In the genomic region with DNA sequence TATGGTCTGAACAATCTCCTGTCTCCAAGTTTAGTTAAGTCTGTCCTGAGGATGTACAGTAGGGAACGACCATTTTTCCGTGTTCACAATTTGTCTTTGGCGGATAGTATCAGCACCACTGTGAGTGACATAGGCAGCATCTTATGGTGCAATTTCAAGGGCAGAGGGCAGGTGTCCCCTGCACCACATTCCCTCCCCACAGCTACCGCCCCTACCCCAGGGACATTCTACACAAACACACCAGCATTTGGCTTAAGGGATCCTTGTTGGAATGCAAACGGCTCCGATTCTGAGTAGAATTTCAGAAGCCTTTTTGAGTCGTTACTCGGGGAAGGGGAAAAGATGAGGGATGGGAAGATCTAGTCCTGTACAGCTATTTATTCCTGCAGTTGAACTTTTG, we compare ENCODE assay signal across 19 cellular contexts.
"Had no signal": no experiment of that assay in that cellular context is flagged by ENCODE, and none has a peak within 500 bp of the region (broad histone marks: within the 10 kb centered on the region; RNA-seq: fewer than 3 reads in every experiment).

No MANE protein-coding gene starts in this region.

- H2AFZ ChIP-seq: parathyroid adenoma had no signal

- H3K27me3 ChIP-seq: dorsolateral prefrontal cortex, SJCRH30, tibial artery had no signal

- H3K9ac ChIP-seq: parathyroid adenoma had no signal

- H3K79me2 ChIP-seq: parathyroid adenoma had no signal

- FAIRE-seq: endometrium had no signal

- H3K9me3 ChIP-seq: SJCRH30, tibial artery had no signal

- H3K36me3 ChIP-seq: SJCRH30 had no signal

- H3K27ac ChIP-seq: parathyroid adenoma, SJCRH30, tibial artery had no signal

- ATAC-seq: esophagus mucosa; stimulated activated naive B cell treated with anti-CD40 and anti-IgM and Interleukin-4, amounts not matched to agents 10 μg/mL and 1 μg/mL and 100 μg/mL, for 72 hours had no signal

- DNase-seq: activated CD4-positive, CD25-positive, alpha-beta regulatory T cell treated with anti-CD3 and anti-CD28 coated beads, Interleukin-2, amount 50 U/mL, for 72 hours; activated naive CD4-positive, alpha-beta T cell; activated naive CD8-positive, alpha-beta T cell treated with anti-CD3 and anti-CD28 coated beads, Interleukin-2, amount 10 ng/mL, durations not matched to agents 7 days and 5 days; cerebellar nuclear complex; dorsolateral prefrontal cortex; hypothalamus; immature natural killer cell; naive B cell; SJCRH30; stimulated activated CD4-positive, alpha-beta T cell treated with anti-CD3 and anti-CD28 coated beads, Interleukin-15, amount 100 ng/mL, for 24 hours; stimulated activated CD4-positive, alpha-beta T cell treated with anti-CD3 and anti-CD28 coated beads, Interleukin-4, amount 100 ng/mL, for 1 hour; stimulated activated naive B cell treated with anti-CD40 and anti-IgM and Interleukin-4, amounts not matched to agents 10 μg/mL and 1 μg/mL and 100 μg/mL, for 72 hours; SW 1271; T-helper 9 cell; tibial artery had no signal

- H3K4me1 ChIP-seq: parathyroid adenoma, SJCRH30 had no signal

- H3K4me3 ChIP-seq: dorsolateral prefrontal cortex, lung, SJCRH30, tibial artery had no signal
